Comparison of ENCODE assay signal across 8 cellular contexts in the genomic region with DNA sequence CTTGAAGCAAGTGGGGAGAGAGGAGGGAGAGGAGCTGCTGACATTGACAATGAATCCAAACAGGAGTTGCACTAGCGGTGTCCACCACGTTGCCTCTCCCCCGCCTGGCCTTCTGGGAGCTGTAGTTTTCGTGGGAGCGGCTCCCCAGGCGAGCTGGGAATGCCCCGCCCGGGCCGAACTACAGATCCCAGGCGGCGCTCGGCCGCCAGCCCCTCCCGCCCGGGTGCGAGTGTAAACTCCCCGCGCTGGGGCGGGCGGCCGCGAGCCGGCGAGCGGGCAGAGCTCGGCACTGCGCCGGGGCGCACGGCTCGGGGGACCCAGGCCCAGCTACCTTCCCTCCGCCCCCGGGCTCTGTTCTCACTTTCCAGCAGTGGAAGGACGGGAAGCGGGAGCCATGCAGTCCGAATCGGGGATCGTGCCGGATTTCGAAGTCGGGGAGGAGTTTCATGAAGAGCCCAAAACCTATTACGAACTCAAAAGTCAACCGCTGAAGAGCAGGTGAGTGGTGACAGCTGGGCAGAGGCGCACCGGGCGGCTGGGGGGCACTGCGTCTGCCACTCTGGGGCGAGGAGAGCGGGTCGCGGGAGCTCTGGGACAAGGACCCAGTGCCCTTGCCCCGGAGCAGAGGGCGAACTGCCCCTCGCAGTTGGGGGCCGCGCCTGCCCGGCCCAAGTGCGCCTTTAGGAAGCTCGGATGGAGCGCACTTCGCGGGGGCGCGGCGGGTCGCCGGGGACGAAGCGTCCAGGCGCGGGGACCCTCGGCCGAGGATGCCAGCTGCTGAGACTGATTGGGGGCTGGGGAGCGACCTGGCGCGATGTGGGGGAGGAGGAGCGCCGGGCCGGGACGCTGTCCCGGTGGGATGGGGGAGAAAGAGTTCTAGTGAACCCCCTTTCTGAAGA. TPM values are rescaled to one million over a fixed set of nuclear protein-coding genes. Genes with fewer than 3 reads are reported as not detected.
DNase-seq lines count a peak whose midpoint lies in the region; ATAC-seq and TF ChIP-seq lines count a peak whose summit lies in the region.

A gene with protein sequence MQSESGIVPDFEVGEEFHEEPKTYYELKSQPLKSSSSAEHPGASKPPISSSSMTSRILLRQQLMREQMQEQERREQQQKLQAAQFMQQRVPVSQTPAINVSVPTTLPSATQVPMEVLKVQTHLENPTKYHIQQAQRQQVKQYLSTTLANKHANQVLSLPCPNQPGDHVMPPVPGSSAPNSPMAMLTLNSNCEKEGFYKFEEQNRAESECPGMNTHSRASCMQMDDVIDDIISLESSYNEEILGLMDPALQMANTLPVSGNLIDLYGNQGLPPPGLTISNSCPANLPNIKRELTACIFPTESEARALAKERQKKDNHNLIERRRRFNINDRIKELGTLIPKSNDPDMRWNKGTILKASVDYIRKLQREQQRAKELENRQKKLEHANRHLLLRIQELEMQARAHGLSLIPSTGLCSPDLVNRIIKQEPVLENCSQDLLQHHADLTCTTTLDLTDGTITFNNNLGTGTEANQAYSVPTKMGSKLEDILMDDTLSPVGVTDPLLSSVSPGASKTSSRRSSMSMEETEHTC (plus strand): TSS at position 261 of the 899 bp plus-strand sequence. CDS start 134 bp downstream, at position 395.

- ATAC-seq in GM21737 (IDR thresholded peaks at IDR 0.05; ENCODE audit: unreplicated experiment), result peak; percentile 100

- peak within 1 kb of the TSS; percentile 24; the same call in 1 of the 2 replicates for H3K9ac ChIP-seq in HUES64 (ENCODE audit: low read depth, low read length)

- no TSS peak for BruUV-seq in MCF 10A (replicated peaks; lab: Mats Ljungman, UMichigan)

- H3K36me3 Mint-ChIP-seq in MCF 10A (ENCODE audit: insufficient read depth, unreplicated experiment), result no peaks in the 10 kb centered on the region

- H3K27me3 ChIP-seq in HUES64 (ENCODE audit: insufficient read depth, low read length), result peaks cover 66% of the 10 kb centered on the region

- no peak within 1 kb of the TSS for H3K27ac ChIP-seq in HUES64 (ENCODE audit: low read depth, low read length)

- under 1% methylated on average over 81 of the region's 81 CpGs for WGBS in HUES64

- H3K27me3 Mint-ChIP-seq in MCF 10A (ENCODE audit: insufficient read depth, unreplicated experiment), result peaks cover 16% of the 10 kb centered on the region

- peak within 1 kb of the TSS; percentile 70 for H3K27ac Mint-ChIP-seq in MCF 10A (ENCODE audit: low read depth, unreplicated experiment)

- CTCF ChIA-PET in MCF 10A (lab: Yijun Ruan, JAX), result interaction anchor here (0.6 to 2.9 kb wide), 16 partner anchors 10 to 807 kb away, joined by 3 to 23 read pairs (median 3); a partner anchor contains a TSS

- no peaks in the 10 kb centered on the region for H3K36me3 ChIP-seq in HUES64 (ENCODE audit: insufficient read depth, low read length)

- peak within 1 kb of the TSS; percentile 75 for H3K4me3 Mint-ChIP-seq in MCF 10A (ENCODE audit: unreplicated experiment)

- TF ChIP-seq CTCF in MCF 10A (IDR thresholded peaks at IDR 0.05; ENCODE audit: unreplicated experiment), result no peak

- intact Hi-C loops in MCF 10A (cut with micrococcal nuclease), result loop anchor here (1.0 kb wide), 2 partner anchors 48 to 53 kb away; no protein-coding TSS in a partner anchor

- peaks cover 5% of the 10 kb centered on the region for H3K4me1 ChIP-seq in HUES64 (ENCODE audit: insufficient read depth, low read length)

- H3K4me3 ChIP-seq in HUES64 (ENCODE audit: low read length) (peak within 1 kb of the TSS; percentile 96), iPS-11a (ENCODE audit: low read depth, low read length) (peak within 1 kb of the TSS; percentile 78)

- H3K4me1 Mint-ChIP-seq in MCF 10A (ENCODE audit: insufficient read depth, unreplicated experiment), result peaks cover 13% of the 10 kb centered on the region

- H3K9me3 Mint-ChIP-seq in MCF 10A (ENCODE audit: unreplicated experiment), result no peaks in the 10 kb centered on the region

- H3K9me3 ChIP-seq in HUES64 (ENCODE audit: insufficient read depth, low read depth, low read length), result no peaks in the 10 kb centered on the region

- POLR2A ChIA-PET in MCF 10A (lab: Yijun Ruan, JAX), result interaction anchor here (0.6 to 3.3 kb wide), 38 partner anchors 8 to 717 kb away, joined by 3 to 25 read pairs (median 4); no protein-coding TSS in a partner anchor

- DNase-seq in GM04504 (ENCODE audit: low read depth) (peak; percentile 76), MCF 10A (ENCODE audit: unreplicated experiment) (peak; percentile 93), retina (peak; percentile 92)
- no peak for DNase-seq in stimulated activated naive CD4-positive, alpha-beta T cell (lab: John Stamatoyannopoulos, UW)

TF ChIP-seq in PFSK-1, 5 proteins besides CTCF, POLR2A, EP300 and RAD21:
- TF ChIP-seq TAF1 (IDR thresholded peaks at IDR 0.05; ENCODE audit: borderline replicate concordance, insufficient read depth, low read length), result no peak
- TF ChIP-seq POLR2AphosphoS5 (IDR thresholded peaks at IDR 0.05; ENCODE audit: low read depth, low read length), result no peak
- TF ChIP-seq SIN3A (IDR thresholded peaks at IDR 0.05; ENCODE audit: borderline replicate concordance, insufficient read depth, low read length), result peak; percentile 30; the same call in 1 of the 2 replicates

RNA-seq across cellular contexts. Expression of the gene that starts here (rescaled TPM):
- polyA plus RNA-seq in HUES64 (2013, experiment 1 of 2), result 0.30 TPM
- 0.51 TPM for polyA plus RNA-seq in HUES64 (2013, experiment 2 of 2)
- 1.8 TPM for polyA plus RNA-seq in PFSK-1 (2012; ENCODE audit: insufficient read length, low read depth)
- total RNA-seq in MCF 10A (2022), result 7.4 and 16.1 TPM in 2 replicates

Comparison
In these comparisons a context has a peak if more than half of its experiments do, and no peak if none do; other contexts are left out.
1. DNase-seq: peak in GM04504 (single experiment), MCF 10A (single experiment) and retina (single experiment); none in stimulated activated naive CD4-positive, alpha-beta T cell (0 of 6).